9 cellular contexts compared by ENCODE assay signal in genomic region chr10:91340613-91341362, GRCh38.
A peak's percentile ranks its signal among the peaks of the same experiment; 100 is the strongest.
DNase-seq lines count a peak whose midpoint lies in the region; ATAC-seq, FAIRE-seq and TF ChIP-seq lines count a peak whose summit lies in the region.
"Had no signal": no experiment of that assay in that cellular context is flagged by ENCODE, and none has a peak within 500 bp of the region (broad histone marks: within the 10 kb centered on the region; RNA-seq: fewer than 3 reads in every experiment).

No MANE protein-coding gene starts in this region.

- WGBS in lung, 2 donors = 72 to 78% methylated on average over 8 of the region's 8 CpGs

- H3K79me2 ChIP-seq in astrocyte (ENCODE audit: insufficient read depth, low read length) = no peaks in the 10 kb centered on the region

- peak overlapping the region; percentile 36 for H2AFZ ChIP-seq in astrocyte (ENCODE audit: low read depth, low read length)

- H3K4me3 Mint-ChIP-seq in astrocyte (ENCODE audit: unreplicated experiment) = no peak overlapping the region
- H3K4me3 Mint-ChIP-seq: activated B cell treated with CpG ODN at 0.5 μM for 24 hours had no signal

- H3K27ac Mint-ChIP-seq in astrocyte (ENCODE audit: unreplicated experiment) = peak overlapping the region; percentile 72
- H3K27ac Mint-ChIP-seq: activated B cell treated with CpG ODN at 0.5 μM for 24 hours had no signal

- H3K36me3 ChIP-seq in astrocyte (ENCODE audit: insufficient read depth, low read length) (no peaks in the 10 kb centered on the region), lung (ENCODE audit: control insufficient read depth in 2 of 2, insufficient read depth in 2 of 2, low read length in 2 of 2) (no peaks in the 10 kb centered on the region)

- FAIRE-seq in astrocyte (lab: Jason Lieb, UNC) = peak; percentile 94
- no peak for FAIRE-seq in GM19239 (lab: Jason Lieb, UNC)

- peak overlapping the region; percentile 9 for H3K9ac ChIP-seq in astrocyte (ENCODE audit: low read length)

- TF ChIP-seq CTCF in astrocyte (IDR thresholded peaks at IDR 0.05; ENCODE audit: insufficient read depth, low read depth, low read length) = no peak
- TF ChIP-seq CTCF in lung (IDR thresholded peaks at IDR 0.05; ENCODE audit: control extremely low read depth, extremely low read depth) = no peak

- no peaks in the 10 kb centered on the region for H3K27me3 ChIP-seq in astrocyte (ENCODE audit: insufficient read depth, low read length)
- no peaks in the 10 kb centered on the region for H3K27me3 ChIP-seq in lung (ENCODE audit: control insufficient read depth, insufficient read depth)

- H3K4me1 ChIP-seq in astrocyte (ENCODE audit: insufficient read depth, low read length) (peaks cover 18% of the 10 kb centered on the region), lung (ENCODE audit: control insufficient read depth in 2 of 2, insufficient read depth in 2 of 2, low read length in 2 of 2) (peaks cover 0 to 4% of the 10 kb centered on the region in 2 donors)

- no peaks in the 10 kb centered on the region for H4K20me1 ChIP-seq in astrocyte (ENCODE audit: insufficient read depth, low read length)

- no peak for ATAC-seq in lung (ENCODE audit: insufficient read depth, low FRiP score)
- ATAC-seq in GM21529 (IDR thresholded peaks at IDR 0.05; ENCODE audit: unreplicated experiment) = no peak
- ATAC-seq in GM19035 (IDR thresholded peaks at IDR 0.05; ENCODE audit: unreplicated experiment) = no peak
- no peak for ATAC-seq in GM19467 (IDR thresholded peaks at IDR 0.05; ENCODE audit: unreplicated experiment)

- H3K4me3 ChIP-seq in astrocyte (ENCODE audit: insufficient read depth, low read depth, low read length) (no peak overlapping the region), lung (no peak overlapping the region)

- DNase-seq in AG08396 (ENCODE audit: low spot score) (peak; percentile 52), MV-4-11 (lab: John Stamatoyannopoulos, UW) (peak; percentile 86), astrocyte (ENCODE audit: low read depth) (peak; percentile 95), lung (ENCODE audit: low spot score) (no peak), GM19239 (ENCODE audit: insufficient read length, low spot score) (no peak)
- DNase-seq: activated B cell treated with CpG ODN at 0.5 μM for 24 hours had no signal

- no peaks in the 10 kb centered on the region for H3K27me3 Mint-ChIP-seq in astrocyte (ENCODE audit: low read depth, unreplicated experiment)

- H3K4me1 Mint-ChIP-seq in astrocyte (ENCODE audit: low read depth, unreplicated experiment) = peaks cover 12% of the 10 kb centered on the region
- H3K4me1 Mint-ChIP-seq: activated B cell treated with CpG ODN at 0.5 μM for 24 hours had no signal

- no peaks in the 10 kb centered on the region for H3K36me3 Mint-ChIP-seq in astrocyte (ENCODE audit: low read depth, unreplicated experiment)

- H3K9me3 Mint-ChIP-seq in astrocyte (ENCODE audit: unreplicated experiment) = no peaks in the 10 kb centered on the region
- H3K9me3 Mint-ChIP-seq: activated B cell treated with CpG ODN at 0.5 μM for 24 hours had no signal

- H3K9me3 ChIP-seq in astrocyte (ENCODE audit: insufficient read depth, low read depth, low read length) (no peaks in the 10 kb centered on the region), lung (ENCODE audit: control insufficient read depth in 2 of 2, insufficient read depth in 1 of 2, low read length in 1 of 2) (no peaks in the 10 kb centered on the region)

- peak overlapping the region; percentile 67 for H3K4me2 ChIP-seq in astrocyte (ENCODE audit: low read length)

- H3K27ac ChIP-seq in astrocyte (ENCODE audit: low read depth, low read length) (peak overlapping the region; percentile 51), lung (ENCODE audit: low read depth in 1 of 2, low read length in 1 of 2) (peak overlapping the region; percentile 24 to 45)

Comparison
In these comparisons a context has a peak if more than half of its experiments do, and no peak if none do; other contexts are left out.
1. DNase-seq: peak in AG08396 (single experiment), MV-4-11 (single experiment) and astrocyte (single experiment); none in lung (single experiment) and GM19239 (single experiment).